In the genomic region with DNA sequence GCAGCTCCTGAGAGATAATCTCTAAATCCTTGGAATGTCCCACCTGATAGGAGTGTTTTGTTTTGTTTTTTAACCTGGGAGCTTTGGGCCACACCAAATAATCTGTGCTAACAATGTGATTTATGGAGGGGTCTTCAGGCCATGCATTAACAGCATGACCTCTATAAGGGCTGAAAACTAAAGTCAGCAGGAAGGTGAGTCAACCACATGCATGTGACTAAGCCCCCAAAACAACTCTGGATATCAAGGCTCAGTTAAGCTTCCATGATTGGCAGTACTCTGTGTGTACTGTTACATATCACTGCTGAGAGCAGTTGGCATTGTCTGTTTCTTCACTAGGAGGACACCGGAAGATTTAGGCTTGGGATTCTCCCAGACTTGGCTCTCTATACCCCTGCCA, we compare ENCODE assay signal across 1 cellular context.
TF ChIP-seq lines count a peak whose summit lies in the region.

No MANE protein-coding gene starts in this region.

TF ChIP-seq in K562, 482 proteins besides CTCF, POLR2A, EP300 and RAD21:
- 0 out of 2 replicates have a peak, but pooled peaks have one; percentile 2 for TF ChIP-seq LCOR (CRISPR knock-in tag; IDR thresholded peaks at IDR 0.05)
- TF ChIP-seq, protein P1, sequence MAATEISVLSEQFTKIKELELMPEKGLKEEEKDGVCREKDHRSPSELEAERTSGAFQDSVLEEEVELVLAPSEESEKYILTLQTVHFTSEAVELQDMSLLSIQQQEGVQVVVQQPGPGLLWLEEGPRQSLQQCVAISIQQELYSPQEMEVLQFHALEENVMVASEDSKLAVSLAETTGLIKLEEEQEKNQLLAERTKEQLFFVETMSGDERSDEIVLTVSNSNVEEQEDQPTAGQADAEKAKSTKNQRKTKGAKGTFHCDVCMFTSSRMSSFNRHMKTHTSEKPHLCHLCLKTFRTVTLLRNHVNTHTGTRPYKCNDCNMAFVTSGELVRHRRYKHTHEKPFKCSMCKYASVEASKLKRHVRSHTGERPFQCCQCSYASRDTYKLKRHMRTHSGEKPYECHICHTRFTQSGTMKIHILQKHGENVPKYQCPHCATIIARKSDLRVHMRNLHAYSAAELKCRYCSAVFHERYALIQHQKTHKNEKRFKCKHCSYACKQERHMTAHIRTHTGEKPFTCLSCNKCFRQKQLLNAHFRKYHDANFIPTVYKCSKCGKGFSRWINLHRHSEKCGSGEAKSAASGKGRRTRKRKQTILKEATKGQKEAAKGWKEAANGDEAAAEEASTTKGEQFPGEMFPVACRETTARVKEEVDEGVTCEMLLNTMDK (IDR thresholded peaks at IDR 0.05; ENCODE audit: borderline replicate concordance, insufficient read depth, low read depth, low read length, poor library complexity, severe bottlenecking), result no peak
- no peak for TF ChIP-seq SNRNP70 (optimal IDR thresholded peaks at IDR 0.05; ENCODE audit: low read depth, low read length)
- TF ChIP-seq, protein P2, sequence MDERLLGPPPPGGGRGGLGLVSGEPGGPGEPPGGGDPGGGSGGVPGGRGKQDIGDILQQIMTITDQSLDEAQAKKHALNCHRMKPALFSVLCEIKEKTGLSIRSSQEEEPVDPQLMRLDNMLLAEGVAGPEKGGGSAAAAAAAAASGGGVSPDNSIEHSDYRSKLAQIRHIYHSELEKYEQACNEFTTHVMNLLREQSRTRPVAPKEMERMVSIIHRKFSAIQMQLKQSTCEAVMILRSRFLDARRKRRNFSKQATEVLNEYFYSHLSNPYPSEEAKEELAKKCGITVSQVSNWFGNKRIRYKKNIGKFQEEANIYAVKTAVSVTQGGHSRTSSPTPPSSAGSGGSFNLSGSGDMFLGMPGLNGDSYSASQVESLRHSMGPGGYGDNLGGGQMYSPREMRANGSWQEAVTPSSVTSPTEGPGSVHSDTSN (CRISPR knock-in tag; IDR thresholded peaks at IDR 0.05; ENCODE audit: low read depth), result no peak
- TF ChIP-seq, protein P2 (tag; conservative IDR thresholded peaks at IDR 0.05; ENCODE audit: low read depth), result 0 out of 2 replicates have a peak, but pooled peaks have one; percentile 13
- no peak for TF ChIP-seq ZNF57 (CRISPR knock-in tag; IDR thresholded peaks at IDR 0.05)
- 0 out of 2 replicates have a peak, but pooled peaks have one; percentile 28 for TF ChIP-seq FOSL1 (tag; conservative IDR thresholded peaks at IDR 0.05)
- TF ChIP-seq, protein P3, sequence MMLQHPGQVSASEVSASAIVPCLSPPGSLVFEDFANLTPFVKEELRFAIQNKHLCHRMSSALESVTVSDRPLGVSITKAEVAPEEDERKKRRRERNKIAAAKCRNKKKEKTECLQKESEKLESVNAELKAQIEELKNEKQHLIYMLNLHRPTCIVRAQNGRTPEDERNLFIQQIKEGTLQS (IDR thresholded peaks at IDR 0.05), result 0 out of 2 replicates have a peak, but pooled peaks have one; percentile 11
- TF ChIP-seq, protein P3 (CRISPR knock-in tag; conservative IDR thresholded peaks at IDR 0.05), result no peak
- TF ChIP-seq NCOR1 (IDR thresholded peaks at IDR 0.05), result no peak
- TF ChIP-seq ZNF778 (CRISPR knock-in tag; IDR thresholded peaks at IDR 0.05), result no peak
- TF ChIP-seq DIDO1 (tag; IDR thresholded peaks at IDR 0.05; ENCODE audit: low read depth), result no peak
- TF ChIP-seq HIVEP1 (CRISPR knock-in tag; IDR thresholded peaks at IDR 0.05), result no peak
